ENCODE assay signal across 26 cellular contexts in genomic region chr12:127830730-127831129, GRCh38.
"Had no signal": no experiment of that assay in that cellular context is flagged by ENCODE, and none has a peak within 500 bp of the region (broad histone marks: within the 10 kb centered on the region; RNA-seq: fewer than 3 reads in every experiment).

No MANE protein-coding gene starts in this region.

- H3K27me3 ChIP-seq: ascending aorta, breast epithelium, cardiac muscle cell, colonic mucosa had no signal

- H3K9me3 ChIP-seq: ascending aorta, breast epithelium, colonic mucosa had no signal

- H3K4me3 ChIP-seq: ascending aorta, breast epithelium, cardiac muscle cell, colonic mucosa had no signal

- H3K36me3 ChIP-seq: ascending aorta, breast epithelium, cardiac muscle cell, colonic mucosa, WERI-Rb-1 had no signal

- H3K4me1 ChIP-seq: ascending aorta, breast epithelium, colonic mucosa had no signal

- FAIRE-seq: endometrium, endothelial cell of umbilical vein, frontal cortex had no signal

- H3K27ac ChIP-seq: ascending aorta, cardiac muscle cell, colonic mucosa, epithelial cell of prostate, WERI-Rb-1 had no signal

- DNase-seq: activated B cell treated with CpG ODN at 0.5 μM for 24 hours; activated CD4-positive, alpha-beta T cell treated with anti-CD3 and anti-CD28 coated beads for 48 hours; activated CD4-positive, alpha-beta T cell treated with anti-CD3 and anti-CD28 coated beads, Interleukin-2, amount 50 U/mL, for 1 hour; activated CD4-positive, alpha-beta T cell treated with anti-CD3 and anti-CD28 coated beads, Interleukin-2, amount 50 U/mL, for 48 hours; activated CD8-positive, alpha-beta memory T cell treated with anti-CD3 and anti-CD28 coated beads for 24 hours; activated CD8-positive, alpha-beta T cell treated with anti-CD3 and anti-CD28 coated beads for 36 hours; activated effector memory CD4-positive, alpha-beta T cell treated with Interleukin-2 at 50 U/mL for 16 hours; activated gamma-delta T cell treated with Interleukin-2 at 50 U/mL for 16 hours; activated naive CD4-positive, alpha-beta T cell treated with Interleukin-2 at 50 U/mL for 16 hours; activated naive CD8-positive, alpha-beta T cell treated with anti-CD3 and anti-CD28 coated beads, Interleukin-2, amount 10 ng/mL, durations not matched to agents 7 days and 5 days; activated T-cell treated with anti-CD3 and anti-CD28 coated beads, Interleukin-2, amount 50 U/mL, for 4 hours; central memory CD4-positive, alpha-beta T cell; colonic mucosa; effector memory CD8-positive, alpha-beta T cell; foreskin fibroblast; T-helper 1 cell; T-helper 17 cell; T1000; WERI-Rb-1 had no signal
